In the genomic region with DNA sequence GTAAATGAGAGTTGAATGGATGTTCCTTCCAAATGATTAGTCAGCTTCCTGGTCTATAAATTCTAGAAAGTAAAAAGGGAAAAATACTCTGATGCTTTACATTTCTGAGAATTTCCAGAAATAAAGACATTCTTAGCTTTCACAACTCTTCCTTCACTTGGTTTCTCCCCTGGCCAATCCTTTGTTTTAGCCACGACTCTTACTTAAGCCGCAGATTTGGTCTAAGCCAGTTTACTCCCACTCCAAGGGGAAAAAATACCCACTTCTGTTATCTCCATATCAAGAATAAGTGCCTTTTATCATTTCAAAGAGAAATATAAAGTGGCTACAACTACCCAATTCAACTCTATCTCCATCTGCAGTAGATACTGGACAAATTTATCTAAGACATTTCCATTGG, we compare ENCODE assay signal across 22 cellular contexts.
"Had no signal": no experiment of that assay in that cellular context is flagged by ENCODE, and none has a peak within 500 bp of the region (broad histone marks: within the 10 kb centered on the region; RNA-seq: fewer than 3 reads in every experiment).

No MANE protein-coding gene starts in this region.

- ATAC-seq: activated naive CD8-positive, alpha-beta T cell treated with anti-CD3 and anti-CD28 coated beads, Interleukin-2, amount 50 U/mL, for 24 hours; activated T-cell treated with anti-CD3 and anti-CD28 coated beads, Interleukin-2, amount 50 U/mL, for 72 hours; foreskin keratinocyte; left lobe of liver; naive thymus-derived CD8-positive, alpha-beta T cell had no signal

- FAIRE-seq: endometrium, kidney had no signal

- H3K4me3 Mint-ChIP-seq: activated CD4-positive, alpha-beta memory T cell treated with anti-CD3 and anti-CD28 coated beads, Interleukin-2, amount 10 ng/mL, durations not matched to agents 7 days and 5 days; activated CD4-positive, alpha-beta T cell treated with anti-CD3 and anti-CD28 coated beads, Interleukin-2, amount 10 ng/mL, durations not matched to agents 24 days and 14 days; activated naive CD4-positive, alpha-beta T cell treated with anti-CD3 and anti-CD28 coated beads, Interleukin-2, amount 10 ng/mL, durations not matched to agents 7 days and 5 days; activated naive CD8-positive, alpha-beta T cell treated with anti-CD3 and anti-CD28 coated beads, Interleukin-2, amount 50 U/mL, for 24 hours; activated T-cell treated with anti-CD3 and anti-CD28 coated beads, Interleukin-2, amount 50 U/mL, for 72 hours; naive thymus-derived CD8-positive, alpha-beta T cell had no signal

- H3K4me1 ChIP-seq: foreskin keratinocyte, prostate gland, testis, vagina had no signal

- H3K27me3 ChIP-seq: foreskin keratinocyte, testis, vagina had no signal

- H3K27me3 Mint-ChIP-seq: activated CD4-positive, alpha-beta memory T cell treated with anti-CD3 and anti-CD28 coated beads, Interleukin-2, amount 10 ng/mL, durations not matched to agents 7 days and 5 days; activated CD4-positive, alpha-beta T cell treated with anti-CD3 and anti-CD28 coated beads, Interleukin-2, amount 10 ng/mL, durations not matched to agents 24 days and 14 days; activated naive CD4-positive, alpha-beta T cell treated with anti-CD3 and anti-CD28 coated beads, Interleukin-2, amount 10 ng/mL, durations not matched to agents 7 days and 5 days; activated naive CD8-positive, alpha-beta T cell treated with anti-CD3 and anti-CD28 coated beads, Interleukin-2, amount 50 U/mL, for 24 hours; naive thymus-derived CD8-positive, alpha-beta T cell had no signal

- H3K36me3 ChIP-seq: prostate gland had no signal

- H3K27ac Mint-ChIP-seq: activated CD4-positive, alpha-beta memory T cell treated with anti-CD3 and anti-CD28 coated beads, Interleukin-2, amount 10 ng/mL, durations not matched to agents 7 days and 5 days; activated CD4-positive, alpha-beta T cell treated with anti-CD3 and anti-CD28 coated beads, Interleukin-2, amount 10 ng/mL, durations not matched to agents 24 days and 14 days; activated naive CD4-positive, alpha-beta T cell treated with anti-CD3 and anti-CD28 coated beads, Interleukin-2, amount 10 ng/mL, durations not matched to agents 7 days and 5 days; activated naive CD8-positive, alpha-beta T cell treated with anti-CD3 and anti-CD28 coated beads, Interleukin-2, amount 50 U/mL, for 24 hours; activated T-cell treated with anti-CD3 and anti-CD28 coated beads, Interleukin-2, amount 50 U/mL, for 72 hours had no signal

- H3K4me3 ChIP-seq: lung, prostate gland, testis, vagina had no signal

- H3K9me3 ChIP-seq: prostate gland, testis, vagina had no signal

- H3K9me3 Mint-ChIP-seq: activated CD4-positive, alpha-beta memory T cell treated with anti-CD3 and anti-CD28 coated beads, Interleukin-2, amount 10 ng/mL, durations not matched to agents 7 days and 5 days; activated CD4-positive, alpha-beta T cell treated with anti-CD3 and anti-CD28 coated beads, Interleukin-2, amount 10 ng/mL, durations not matched to agents 24 days and 14 days; activated naive CD4-positive, alpha-beta T cell treated with anti-CD3 and anti-CD28 coated beads, Interleukin-2, amount 10 ng/mL, durations not matched to agents 7 days and 5 days; activated naive CD8-positive, alpha-beta T cell treated with anti-CD3 and anti-CD28 coated beads, Interleukin-2, amount 50 U/mL, for 24 hours; activated T-cell treated with anti-CD3 and anti-CD28 coated beads, Interleukin-2, amount 50 U/mL, for 72 hours; naive thymus-derived CD8-positive, alpha-beta T cell had no signal

- H3K27ac ChIP-seq: foreskin keratinocyte, prostate gland, testis, vagina had no signal

- DNase-seq: activated CD4-positive, alpha-beta memory T cell treated with anti-CD3 and anti-CD28 coated beads, Interleukin-2, amount 10 ng/mL, durations not matched to agents 7 days and 5 days; activated CD4-positive, alpha-beta T cell treated with anti-CD3 and anti-CD28 coated beads, Interleukin-2, amount 10 ng/mL, durations not matched to agents 24 days and 14 days; activated effector memory CD4-positive, alpha-beta T cell treated with Interleukin-2 at 50 U/mL for 16 hours; activated naive CD4-positive, alpha-beta T cell treated with anti-CD3 and anti-CD28 coated beads, Interleukin-2, amount 10 ng/mL, durations not matched to agents 7 days and 5 days; activated naive CD8-positive, alpha-beta T cell treated with anti-CD3 and anti-CD28 coated beads, Interleukin-2, amount 50 U/mL, for 24 hours; activated T-cell treated with anti-CD3 and anti-CD28 coated beads, Interleukin-2, amount 50 U/mL, for 72 hours; cerebellar nuclear complex; cortex of kidney; erythroblast; foreskin keratinocyte; kidney; naive thymus-derived CD8-positive, alpha-beta T cell; stimulated activated CD4-positive, alpha-beta T cell treated with anti-CD3 and anti-CD28 coated beads, Interleukin-2, amount 100 ng/mL, for 48 hours; stimulated activated CD8-positive, alpha-beta memory T cell treated with anti-CD3 and anti-CD28 coated beads, Interleukin-4, amount 100 ng/mL, for 48 hours; stimulated activated naive CD4-positive, alpha-beta T cell; testis; trophoblast cell had no signal
